ENCODE assay signal across 22 cellular contexts in the genomic region with DNA sequence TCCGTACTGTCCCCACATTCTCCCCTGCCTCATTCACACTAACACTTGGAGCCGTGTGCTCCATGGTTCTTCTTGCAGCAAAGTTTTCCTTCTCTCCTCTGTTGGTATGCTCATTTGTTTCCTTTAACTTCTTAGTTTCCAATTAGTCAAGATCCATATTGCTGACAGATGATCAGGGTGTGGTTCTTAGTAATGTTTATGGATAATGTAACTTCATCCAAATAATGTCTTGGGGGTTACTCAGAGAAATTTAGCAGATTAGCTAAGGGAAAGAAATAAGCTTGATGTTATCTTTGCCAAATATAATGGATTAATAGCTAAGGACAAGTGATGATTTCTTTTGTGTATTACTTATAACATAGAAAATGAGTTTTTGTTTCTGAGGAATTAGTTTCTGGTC.
A peak's percentile ranks its signal among the peaks of the same experiment; 100 is the strongest.
DNase-seq lines count a peak whose midpoint lies in the region; ATAC-seq, FAIRE-seq and TF ChIP-seq lines count a peak whose summit lies in the region.
"Had no signal": no experiment of that assay in that cellular context is flagged by ENCODE, and none has a peak within 500 bp of the region (broad histone marks: within the 10 kb centered on the region; RNA-seq: fewer than 3 reads in every experiment).

No MANE protein-coding gene starts in this region.

- H3K4me2 ChIP-seq in hepatocyte (no peak overlapping the region), smooth muscle cell (no peak overlapping the region)
- H3K4me2 ChIP-seq: BLaER1 had no signal

- H4K20me1 ChIP-seq in hepatocyte (ENCODE audit: insufficient read depth, poor library complexity, severe bottlenecking): no peaks in the 10 kb centered on the region
- no peaks in the 10 kb centered on the region for H4K20me1 ChIP-seq in smooth muscle cell (ENCODE audit: low read depth)
- H4K20me1 ChIP-seq: BLaER1 had no signal

- peaks cover 58% of the 10 kb centered on the region for H3K4me1 ChIP-seq in hepatocyte (ENCODE audit: insufficient read depth)
- H3K4me1 ChIP-seq in smooth muscle cell (ENCODE audit: low read depth): no peaks in the 10 kb centered on the region
- H3K4me1 ChIP-seq in BE2C: no peaks in the 10 kb centered on the region
- peaks cover 0 to 7% (median 0%) of the 10 kb centered on the region in 6 donors for H3K4me1 ChIP-seq in spleen
- H3K4me1 ChIP-seq: BLaER1 had no signal

- peaks cover 0 to 2% of the 10 kb centered on the region in 2 donors for H3K36me3 Mint-ChIP-seq in activated T-cell treated with anti-CD3 and anti-CD28 coated beads, Interleukin-2, amount 50 U/mL, for 72 hours (ENCODE audit: insufficient read depth in 2 of 2)
- H3K36me3 Mint-ChIP-seq in activated T-helper 17 cell treated with anti-CD3 and anti-CD28 coated beads, Interleukin-2, amount 50 U/mL, for 72 hours (ENCODE audit: low read depth): no peaks in the 10 kb centered on the region
- H3K36me3 Mint-ChIP-seq: CD4-positive, alpha-beta memory T cell had no signal

- TF ChIP-seq POLR2A in GM12891 (IDR thresholded peaks at IDR 0.05; ENCODE audit: low read depth, low read length) (no peak), spleen (IDR thresholded peaks at IDR 0.05) (no peak)

- peaks cover 34% of the 10 kb centered on the region for H3K4me1 Mint-ChIP-seq in activated T-cell treated with anti-CD3 and anti-CD28 coated beads, Interleukin-2, amount 50 U/mL, for 72 hours (ENCODE audit: low read depth)
- H3K4me1 Mint-ChIP-seq in activated T-helper 17 cell treated with anti-CD3 and anti-CD28 coated beads, Interleukin-2, amount 50 U/mL, for 72 hours: peaks cover 17% of the 10 kb centered on the region
- H3K4me1 Mint-ChIP-seq: CD4-positive, alpha-beta memory T cell had no signal

- ATAC-seq in activated T-cell treated with anti-CD3 and anti-CD28 coated beads, Interleukin-2, amount 50 U/mL, for 72 hours (replicated peaks in 1 of 2): no peak
- ATAC-seq in activated T-helper 17 cell treated with anti-CD3 and anti-CD28 coated beads, Interleukin-2, amount 50 U/mL, for 72 hours (replicated peaks): no peak

- WGBS in hepatocyte (ENCODE audit: low lambda C conversion rate, missing lambda C conversion rate): 86% methylated on average over 2 of the region's 2 CpGs
- WGBS in smooth muscle cell (ENCODE audit: low lambda C conversion rate): 89% methylated on average over 2 of the region's 2 CpGs
- 85 to 97% (median 91%) methylated on average over 2 of the region's 2 CpGs for WGBS in spleen, 5 donors

- H3K27ac ChIP-seq in hepatocyte: peak overlapping the region; percentile 81
- H3K27ac ChIP-seq in smooth muscle cell (ENCODE audit: low read depth): peak overlapping the region; percentile 75
- no peak overlapping the region for H3K27ac ChIP-seq in spleen
- H3K27ac ChIP-seq: BLaER1 had no signal

- no peak for FAIRE-seq in GM12891 (lab: Jason Lieb, UNC)
- FAIRE-seq: GM12892, GM18507 had no signal

- H3K27ac Mint-ChIP-seq in activated T-cell treated with anti-CD3 and anti-CD28 coated beads, Interleukin-2, amount 50 U/mL, for 72 hours: peak overlapping the region; percentile 14
- H3K27ac Mint-ChIP-seq in activated T-helper 17 cell treated with anti-CD3 and anti-CD28 coated beads, Interleukin-2, amount 50 U/mL, for 72 hours: peak overlapping the region; percentile 7
- H3K27ac Mint-ChIP-seq: CD4-positive, alpha-beta memory T cell had no signal

- no peaks in the 10 kb centered on the region for H3K36me3 ChIP-seq in hepatocyte (replicated peaks; ENCODE audit: insufficient read depth, low read depth)
- no peaks in the 10 kb centered on the region for H3K36me3 ChIP-seq in smooth muscle cell (ENCODE audit: low read depth)
- no peaks in the 10 kb centered on the region for H3K36me3 ChIP-seq in BE2C
- no peaks in the 10 kb centered on the region for H3K36me3 ChIP-seq in spleen
- H3K36me3 ChIP-seq: BLaER1 had no signal

- intact Hi-C loops in spleen (cut with DNase I; ENCODE audit: low total_unique reads): no loop called here

- H3K27me3 ChIP-seq in hepatocyte (no peaks in the 10 kb centered on the region), smooth muscle cell (ENCODE audit: low read depth) (no peaks in the 10 kb centered on the region), BE2C (no peaks in the 10 kb centered on the region), spleen (replicated peaks in 1 of 7) (peaks cover 0 to 5% (median 0%) of the 10 kb centered on the region in 7 donors)
- H3K27me3 ChIP-seq: BLaER1 had no signal

- no peaks in the 10 kb centered on the region for H3K9me3 Mint-ChIP-seq in activated T-cell treated with anti-CD3 and anti-CD28 coated beads, Interleukin-2, amount 50 U/mL, for 72 hours
- peaks cover 3% of the 10 kb centered on the region for H3K9me3 Mint-ChIP-seq in activated T-helper 17 cell treated with anti-CD3 and anti-CD28 coated beads, Interleukin-2, amount 50 U/mL, for 72 hours

- H3K9me3 ChIP-seq in hepatocyte (ENCODE audit: low read depth): no peaks in the 10 kb centered on the region
- no peaks in the 10 kb centered on the region for H3K9me3 ChIP-seq in smooth muscle cell (replicated peaks; ENCODE audit: low read depth)
- H3K9me3 ChIP-seq in BE2C: no peaks in the 10 kb centered on the region
- H3K9me3 ChIP-seq in spleen: no peaks in the 10 kb centered on the region
- H3K9me3 ChIP-seq: BLaER1 had no signal

- H3K27me3 Mint-ChIP-seq in activated T-cell treated with anti-CD3 and anti-CD28 coated beads, Interleukin-2, amount 50 U/mL, for 72 hours (ENCODE audit: low read depth): peaks cover 55% of the 10 kb centered on the region
- peaks cover 11% of the 10 kb centered on the region for H3K27me3 Mint-ChIP-seq in activated T-helper 17 cell treated with anti-CD3 and anti-CD28 coated beads, Interleukin-2, amount 50 U/mL, for 72 hours

- no peaks in the 10 kb centered on the region for H3K9me2 ChIP-seq in hepatocyte (replicated peaks; ENCODE audit: insufficient read depth)

- H3F3A ChIP-seq in smooth muscle cell (ENCODE audit: low read depth): no peaks in the 10 kb centered on the region

- H3K9ac ChIP-seq in smooth muscle cell (ENCODE audit: low read depth): no peak overlapping the region
- H3K9ac ChIP-seq: BLaER1 had no signal

- no peak overlapping the region for H2AFZ ChIP-seq in hepatocyte
- no peak overlapping the region for H2AFZ ChIP-seq in smooth muscle cell (ENCODE audit: low read depth)

- TF ChIP-seq CTCF in hepatocyte (IDR thresholded peaks at IDR 0.05; ENCODE audit: poor library complexity) (no peak), smooth muscle cell (IDR thresholded peaks at IDR 0.05; ENCODE audit: borderline replicate concordance, insufficient read depth, poor library complexity, severe bottlenecking) (no peak), BE2C (IDR thresholded peaks at IDR 0.05; ENCODE audit: low read depth, low read length) (no peak), spleen (IDR thresholded peaks at IDR 0.05 in 8 of 11, conservative IDR thresholded peaks at IDR 0.05 in 3 of 11) (no peak)

- H3K79me2 ChIP-seq in hepatocyte (no peaks in the 10 kb centered on the region), smooth muscle cell (ENCODE audit: low read depth) (no peaks in the 10 kb centered on the region)

- DNase-seq in activated T-cell treated with anti-CD3 and anti-CD28 coated beads, Interleukin-2, amount 50 U/mL, for 72 hours: no peak
- DNase-seq in activated T-cell treated with anti-CD3 and anti-CD28 coated beads, Interleukin-2, amount 50 U/mL, for 1 hour: no peak
- DNase-seq in hepatocyte (ENCODE audit: low spot score) (no peak), smooth muscle cell (lab: John Stamatoyannopoulos, UW; ENCODE audit: unreplicated experiment) (no peak), GM12891 (ENCODE audit: insufficient read length, low spot score) (no peak), BE2C (no peak), spleen (no peak)
- DNase-seq: 8988T; CD4-positive, alpha-beta memory T cell; EL; GOT3; NCI-H1105 treated with DMSO at 0.1 percent for 48 hours; NCI-H187; NCI-H2227 treated with DMSO at 0.1 percent for 48 hours; NCI-H510A treated with DMSO at 0.1 percent for 48 hours; NCI-H774; OCI-M1; RPMI8226 had no signal

- H3K4me3 ChIP-seq in hepatocyte (no peak overlapping the region), smooth muscle cell (no peak overlapping the region), BE2C (ENCODE audit: low read depth, low read length) (no peak overlapping the region), spleen (no peak overlapping the region)
- H3K4me3 ChIP-seq: BLaER1 had no signal

- no peak overlapping the region for H3K4me3 Mint-ChIP-seq in activated T-cell treated with anti-CD3 and anti-CD28 coated beads, Interleukin-2, amount 50 U/mL, for 72 hours
- peak overlapping the region; percentile 3 for H3K4me3 Mint-ChIP-seq in activated T-helper 17 cell treated with anti-CD3 and anti-CD28 coated beads, Interleukin-2, amount 50 U/mL, for 72 hours
- H3K4me3 Mint-ChIP-seq: CD4-positive, alpha-beta memory T cell had no signal

TF ChIP-seq in GM12891, 5 proteins besides CTCF, POLR2A, EP300 and RAD21:
- TF ChIP-seq SPI1 (IDR thresholded peaks at IDR 0.05; ENCODE audit: low read depth, low read length): no peak
- TF ChIP-seq PAX5 (IDR thresholded peaks at IDR 0.05; ENCODE audit: insufficient read depth, low read length, severe bottlenecking): no peak
- TF ChIP-seq TAF1 (IDR thresholded peaks at IDR 0.05; ENCODE audit: low read depth, low read length): no peak
- no peak for TF ChIP-seq POLR2AphosphoS5 (IDR thresholded peaks at IDR 0.05; ENCODE audit: low read depth, low read length)
- TF ChIP-seq POU2F2 (IDR thresholded peaks at IDR 0.05; ENCODE audit: low read depth, low read length): no peak

Comparison
In these comparisons a context has a peak if more than half of its experiments do, and no peak if none do; other contexts are left out.
1. H3K27ac ChIP-seq: peak in hepatocyte (single experiment) and smooth muscle cell (single experiment); none in spleen (0 of 8).